Comparison of ENCODE assay signal across 16 cellular contexts in the genomic region with DNA sequence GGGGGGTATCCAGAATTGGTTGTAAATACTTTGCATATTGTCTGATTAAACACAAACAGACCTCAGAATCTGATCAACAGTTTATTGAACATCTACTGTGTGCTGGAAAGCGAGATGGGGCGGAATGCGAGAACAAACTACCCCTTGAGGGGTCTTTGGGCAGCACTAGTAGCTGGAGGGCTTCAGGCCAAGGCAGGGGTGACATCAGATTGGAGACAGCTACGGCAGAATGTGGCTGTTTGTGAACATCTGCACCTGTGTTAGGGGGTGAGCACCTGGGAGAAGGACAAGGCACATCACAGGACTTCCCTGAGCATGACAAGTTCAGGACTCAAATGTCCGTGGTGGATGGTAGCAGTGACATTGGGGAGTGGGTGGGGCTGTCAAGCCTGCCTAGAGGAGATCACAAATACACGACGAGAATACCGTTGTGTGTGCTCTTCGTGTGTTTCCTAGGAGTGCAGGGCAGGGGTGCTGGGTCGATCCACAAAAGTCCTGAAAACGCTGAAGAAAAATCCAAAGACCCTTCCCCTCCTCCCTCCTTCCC. TPM values are rescaled to one million over a fixed set of nuclear protein-coding genes. Genes with fewer than 3 reads are reported as not detected.
A peak's percentile ranks its signal among the peaks of the same experiment; 100 is the strongest.
DNase-seq lines count a peak whose midpoint lies in the region; ATAC-seq and TF ChIP-seq lines count a peak whose summit lies in the region.
"Had no signal": no experiment of that assay in that cellular context is flagged by ENCODE, and none has a peak within 500 bp of the region (broad histone marks: within the 10 kb centered on the region; RNA-seq: fewer than 3 reads in every experiment).

No MANE protein-coding gene starts in this region.

- no peaks in the 10 kb centered on the region for H3K79me2 ChIP-seq in mammary epithelial cell (ENCODE audit: insufficient read depth, low read length)

- POLR2A ChIA-PET in MCF 10A (lab: Yijun Ruan, JAX) = no interaction called here

- no peak for DNase-seq in MCF 10A (ENCODE audit: unreplicated experiment)
- no peak for DNase-seq in mammary epithelial cell
- no peak for DNase-seq in memory B cell (ENCODE audit: low spot score in 2 of 2)
- no peak for DNase-seq in type B pancreatic cell (ENCODE audit: extremely low spot score, unreplicated experiment)
- no peak for DNase-seq in stimulated activated CD8-positive, alpha-beta memory T cell treated with anti-CD3 and anti-CD28 coated beads, Interleukin-4, amount 100 ng/mL, for 48 hours
- DNase-seq: activated CD4-positive, alpha-beta T cell treated with anti-CD3 and anti-CD28 coated beads, Interleukin-2, amount 50 U/mL, for 1 hour; GDM1; GOT3; kidney; mesendoderm; NCI-H1105 had no signal

- TF ChIP-seq CTCF in MCF 10A (IDR thresholded peaks at IDR 0.05; ENCODE audit: unreplicated experiment) (no peak), mammary epithelial cell (conservative IDR thresholded peaks at IDR 0.05 in 1 of 2, IDR thresholded peaks at IDR 0.05 in 1 of 2; ENCODE audit: extremely low read depth in 1 of 2, insufficient read depth in 1 of 2, low read depth in 1 of 2, low read length in 2 of 2) (no peak), VCaP (conservative IDR thresholded peaks at IDR 0.05) (no peak), type B pancreatic cell (conservative IDR thresholded peaks at IDR 0.05) (no peak)

- H3K27ac ChIP-seq in mammary epithelial cell (ENCODE audit: insufficient read depth, low read depth, low read length) (no peak overlapping the region), VCaP (peak overlapping the region; percentile 77)
- H3K27ac ChIP-seq: cardiac muscle cell, suprapubic skin had no signal

- H3K36me3 Mint-ChIP-seq in MCF 10A (ENCODE audit: insufficient read depth, unreplicated experiment) (peaks cover 21% of the 10 kb centered on the region), memory B cell (peaks cover 6% of the 10 kb centered on the region), type B pancreatic cell (no peaks in the 10 kb centered on the region)

- ATAC-seq in memory B cell (ENCODE audit: low read depth) (no peak), HG02623 (IDR thresholded peaks at IDR 0.05; ENCODE audit: unreplicated experiment) (no peak), HG02610 (IDR thresholded peaks at IDR 0.05; ENCODE audit: unreplicated experiment) (no peak)

- intact Hi-C loops in MCF 10A (cut with micrococcal nuclease) (loop anchor here (5.0 kb wide), 1 partner anchor 122 kb away; a partner anchor contains a TSS), mammary epithelial cell (cut with micrococcal nuclease) (loop anchor here (5.0 kb wide), 1 partner anchor 122 kb away; a partner anchor contains a TSS)

- H3K27ac Mint-ChIP-seq in MCF 10A (ENCODE audit: low read depth, unreplicated experiment) (no peak overlapping the region), memory B cell (no peak overlapping the region), type B pancreatic cell (peak overlapping the region; percentile 30)

- H2AFZ ChIP-seq in mammary epithelial cell (ENCODE audit: low read depth, low read length) = no peak overlapping the region

- H3K4me3 Mint-ChIP-seq in MCF 10A (ENCODE audit: unreplicated experiment) = peak overlapping the region; percentile 64
- H3K4me3 Mint-ChIP-seq in memory B cell = peak overlapping the region; percentile 78
- H3K4me3 Mint-ChIP-seq in type B pancreatic cell = peak overlapping the region; percentile 70

- dilution Hi-C loops in mammary epithelial cell (cut with HindIII; ENCODE audit: low sequenced_read_pairs) = no loop called here

- H3K4me1 Mint-ChIP-seq in MCF 10A (ENCODE audit: insufficient read depth, unreplicated experiment) (peaks cover 12% of the 10 kb centered on the region), memory B cell (peaks cover 29% of the 10 kb centered on the region), type B pancreatic cell (ENCODE audit: unreplicated experiment) (peaks cover 44% of the 10 kb centered on the region)

- peaks cover 11% of the 10 kb centered on the region for H3K36me3 ChIP-seq in mammary epithelial cell (ENCODE audit: insufficient read depth, low read length)

- H3K27me3 Mint-ChIP-seq in MCF 10A (ENCODE audit: insufficient read depth, unreplicated experiment) (no peaks in the 10 kb centered on the region), memory B cell (peaks cover 12% of the 10 kb centered on the region), type B pancreatic cell (peaks cover 17% of the 10 kb centered on the region)

- no peak overlapping the region for H3K4me2 ChIP-seq in mammary epithelial cell (ENCODE audit: insufficient read depth, low read depth, low read length)

- no peaks in the 10 kb centered on the region for H3K9me3 ChIP-seq in mammary epithelial cell (replicated peaks; ENCODE audit: insufficient read depth, low read length)
- H3K9me3 ChIP-seq: suprapubic skin had no signal

- no peaks in the 10 kb centered on the region for H3K9me3 Mint-ChIP-seq in MCF 10A (ENCODE audit: unreplicated experiment)
- no peaks in the 10 kb centered on the region for H3K9me3 Mint-ChIP-seq in memory B cell
- H3K9me3 Mint-ChIP-seq in type B pancreatic cell = no peaks in the 10 kb centered on the region

- H4K20me1 ChIP-seq in mammary epithelial cell (ENCODE audit: insufficient read depth, low read length) = no peaks in the 10 kb centered on the region

- in situ Hi-C loops in mammary epithelial cell (cut with MboI; ENCODE audit: low sequenced_read_pairs in 2 of 2) = loop anchor here (5.0 to 10.0 kb wide), 2 partner anchors 109 to 122 kb away; a partner anchor contains a TSS

- H3K4me1 ChIP-seq in mammary epithelial cell (ENCODE audit: insufficient read depth, low read length) = peaks cover 15% of the 10 kb centered on the region

- H3K27me3 ChIP-seq in mammary epithelial cell (ENCODE audit: insufficient read depth, low read length) = no peaks in the 10 kb centered on the region
- H3K27me3 ChIP-seq: cardiac muscle cell had no signal

- CTCF ChIA-PET in MCF 10A (lab: Yijun Ruan, JAX) (interaction anchor here (0.6 kb wide), 1 partner anchor 611 kb away, joined by 4 read pairs; no protein-coding TSS in a partner anchor), mammary epithelial cell (lab: Charles Lee; ENCODE audit: low non-redundant PET) (no interaction called here)

- H3K9ac ChIP-seq in mammary epithelial cell (ENCODE audit: insufficient read depth, low read length) = no peak overlapping the region

- no peak overlapping the region for H3K4me3 ChIP-seq in mammary epithelial cell (replicated peaks in 1 of 3; ENCODE audit: insufficient read depth in 1 of 3, low read depth in 2 of 3, low read length in 3 of 3)
- H3K4me3 ChIP-seq: cardiac muscle cell had no signal

- BruUV-seq in MCF 10A (replicated peaks; lab: Mats Ljungman, UMichigan) = no TSS peak
- no TSS peak for BruUV-seq in mammary epithelial cell (replicated peaks; lab: Mats Ljungman, UMichigan)

- WGBS in mammary epithelial cell (ENCODE audit: low coverage, missing lambda C conversion rate) = 75% methylated on average over 2 of the region's 11 CpGs

RNA-seq across cellular contexts. Expression of a gene that starts 59.5 kb away (rescaled TPM):
- total RNA-seq in MCF 10A (2022) = 28.1 and 29.5 TPM in 2 replicates
- 10 to 100 TPM; 52.7 to 60.2 TPM for total RNA-seq in mammary epithelial cell
- polyA plus RNA-seq in mammary epithelial cell = 39.3 TPM
- polyA minus RNA-seq in mammary epithelial cell = 54.6 TPM
- 56.0 and 70.3 TPM in 2 replicates for total RNA-seq in type B pancreatic cell (ENCODE audit: low replicate concordance)
